Comparison of ENCODE assay signal across 8 cellular contexts in genomic region chr10:99612167-99612831, GRCh38. TPM values are rescaled to one million over a fixed set of nuclear protein-coding genes. Genes with fewer than 3 reads are reported as not detected.
DNase-seq lines count a peak whose midpoint lies in the region; ATAC-seq and TF ChIP-seq lines count a peak whose summit lies in the region.

No MANE protein-coding gene starts in this region.

- intact Hi-C loops in left lung (cut with DNase I) (loop anchor here in 1 of 2 donors (5.0 to 10.0 kb wide), 2 partner anchors 177 to 220 kb away; partner anchors contain the start of gene GOT1), tibial artery (cut with DNase I; ENCODE audit: low total_unique reads) (loop anchor here (5.0 kb wide), 1 partner anchor 220 kb away; no protein-coding TSS in a partner anchor)

- DNase-seq in stimulated activated CD4-positive, alpha-beta T cell treated with anti-CD3 and anti-CD28 coated beads, Interleukin-2, amount 100 ng/mL, for 4 hours (ENCODE audit: low read depth), result peak; percentile 13
- no peak for DNase-seq in stimulated activated CD4-positive, alpha-beta T cell treated with anti-CD3 and anti-CD28 coated beads, Interleukin-1b, Interleukin-23, amount 100 ng/mL, for 48 hours
- DNase-seq in HuH-7.5 (ENCODE audit: low spot score) (peak; percentile 58), RPMI8226 (peak; percentile 46), cerebellum (ENCODE audit: low spot score) (peak; percentile 74), left lung (no peak), tibial artery (no peak)

- H3K9me3 ChIP-seq in left lung, result no peaks in the 10 kb centered on the region
- no peaks in the 10 kb centered on the region for H3K9me3 ChIP-seq in tibial artery

- H3K27ac ChIP-seq in left lung (no peak overlapping the region), tibial artery (no peak overlapping the region)

- H3K36me3 ChIP-seq in left lung (peaks cover 0 to 51% of the 10 kb centered on the region in 2 donors), tibial artery (peaks cover 24 to 46% (median 31%) of the 10 kb centered on the region in 3 donors)

- TF ChIP-seq CTCF in left lung (IDR thresholded peaks at IDR 0.05) (peak; percentile 67 to 76), tibial artery (IDR thresholded peaks at IDR 0.05) (peak; percentile 74 to 75)

- peaks cover 3 to 35% of the 10 kb centered on the region in 2 donors for H3K4me1 ChIP-seq in left lung
- peaks cover 0 to 16% (median 7%) of the 10 kb centered on the region in 4 donors for H3K4me1 ChIP-seq in tibial artery

- H3K27me3 ChIP-seq in left lung (no peaks in the 10 kb centered on the region), tibial artery (no peaks in the 10 kb centered on the region)

- H3K4me3 ChIP-seq in left lung (no peak overlapping the region), tibial artery (no peak overlapping the region)

- ATAC-seq in left lung (peak; percentile 89), GM18861 (IDR thresholded peaks at IDR 0.05; ENCODE audit: unreplicated experiment) (no peak)

RNA-seq across cellular contexts. Expression of gene SLC25A28, which starts 7.9 kb away (rescaled TPM):
- total RNA-seq in cerebellum (22.1 TPM), left lung (10 to 100 TPM; 32.5 to 55.8 TPM)

RNA-seq across cellular contexts. Expression of gene ENTPD7, which starts 47.0 kb away (rescaled TPM):
- total RNA-seq in cerebellum (7.2 TPM), left lung (10 to 100 TPM; 16.6 to 17.1 TPM)

Comparison
In these comparisons a context has a peak if more than half of its experiments do, and no peak if none do; other contexts are left out.
1. DNase-seq: peak in stimulated activated CD4-positive, alpha-beta T cell treated with anti-CD3 and anti-CD28 coated beads, Interleukin-2, amount 100 ng/mL, for 4 hours (single experiment), HuH-7.5 (single experiment), RPMI8226 (single experiment) and cerebellum (single experiment); none in stimulated activated CD4-positive, alpha-beta T cell treated with anti-CD3 and anti-CD28 coated beads, Interleukin-1b, Interleukin-23, amount 100 ng/mL, for 48 hours (single experiment), left lung (0 of 2) and tibial artery (0 of 2).